ENCODE assay signal across 12 cellular contexts in the genomic region with DNA sequence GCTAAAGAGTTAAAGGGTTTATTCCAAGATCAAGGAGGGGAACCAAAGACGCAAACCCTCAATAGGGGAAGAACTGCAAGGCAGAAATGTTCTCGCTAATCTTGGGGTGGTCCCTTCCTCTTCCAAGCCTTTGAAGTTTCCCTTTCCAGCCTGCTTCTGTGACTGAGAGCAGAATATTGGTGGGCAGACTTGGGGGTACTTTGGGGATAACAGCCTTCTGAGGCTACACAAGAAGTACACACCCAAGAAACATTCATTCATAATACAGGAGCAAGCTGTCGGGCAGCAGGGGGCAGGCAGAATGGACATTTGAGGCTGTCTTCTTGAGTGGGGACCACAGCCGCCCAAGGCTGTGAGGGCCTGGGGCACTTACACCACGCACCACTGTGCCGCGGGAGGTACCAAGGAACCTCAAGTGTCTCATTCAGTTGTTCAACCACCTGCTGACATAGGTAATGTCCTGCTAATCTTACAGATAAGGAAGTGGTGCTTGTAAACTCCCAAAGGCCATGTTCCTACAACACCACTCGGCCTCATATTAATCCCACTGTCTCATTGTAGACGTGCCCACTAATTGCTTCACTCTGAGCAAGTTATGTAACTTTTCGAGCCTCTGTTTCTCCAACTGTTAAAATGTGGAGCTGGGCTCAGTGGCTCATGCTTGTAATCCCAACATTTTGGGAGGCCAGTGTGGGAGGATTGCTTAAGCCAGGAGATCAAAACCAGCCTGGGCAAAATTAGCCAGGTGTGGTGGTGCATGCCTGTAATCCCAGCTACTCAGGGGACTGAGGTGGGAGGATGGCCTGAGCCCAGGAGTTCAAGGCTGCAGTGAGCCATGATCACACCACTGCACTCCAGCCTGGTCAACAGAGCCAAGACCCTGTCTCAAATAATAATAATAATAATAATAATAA. TPM values are rescaled to one million over a fixed set of nuclear protein-coding genes. Genes with fewer than 3 reads are reported as not detected.
DNase-seq lines count a peak whose midpoint lies in the region; ATAC-seq, FAIRE-seq and TF ChIP-seq lines count a peak whose summit lies in the region.
"Had no signal": no experiment of that assay in that cellular context is flagged by ENCODE, and none has a peak within 500 bp of the region (broad histone marks: within the 10 kb centered on the region; RNA-seq: fewer than 3 reads in every experiment).

No MANE protein-coding gene starts in this region.

- intact Hi-C loops in activated T-helper 1 cell treated with anti-CD3 and anti-CD28 coated beads, Interleukin-12 subunit alpha, Interleukin-12 subunit beta, Interleukin-2, Interleukin-4 antibody, amounts not matched to agents 30 ng/mL and 10 ng/mL and 1 ng/mL, durations not matched to agents 14 hours and 24 hours and 36 hours (cut with micrococcal nuclease) = loop anchor here (5.0 kb wide), 2 partner anchors 500 to 1020 kb away; a partner anchor contains a TSS

- no peaks in the 10 kb centered on the region for H3K27me3 Mint-ChIP-seq in activated T-cell treated with anti-CD3 and anti-CD28 coated beads, Interleukin-2, amount 50 U/mL, for 24 hours
- no peaks in the 10 kb centered on the region for H3K27me3 Mint-ChIP-seq in activated T-helper 1 cell treated with anti-CD3 and anti-CD28 coated beads, Interleukin-12 subunit alpha, Interleukin-12 subunit beta, Interleukin-2, Interleukin-4 antibody, amounts not matched to agents 30 ng/mL and 10 ng/mL and 1 ng/mL, durations not matched to agents 14 hours and 24 hours and 36 hours (ENCODE audit: insufficient read depth)

- 47% methylated on average over 10 of the region's 10 CpGs for WGBS in lung, 2 donors

- H3K27me3 ChIP-seq in lung (ENCODE audit: control insufficient read depth, insufficient read depth) = no peaks in the 10 kb centered on the region
- H3K27me3 ChIP-seq: thyroid gland had no signal

- peaks cover 10 to 14% of the 10 kb centered on the region in 2 donors for H3K4me1 ChIP-seq in lung (ENCODE audit: control insufficient read depth in 2 of 2, insufficient read depth in 2 of 2, low read length in 2 of 2)

- no peaks in the 10 kb centered on the region for H3K36me3 ChIP-seq in lung (ENCODE audit: control insufficient read depth in 2 of 2, insufficient read depth in 2 of 2, low read length in 2 of 2)
- H3K36me3 ChIP-seq: thyroid gland had no signal

- H3K27ac ChIP-seq in lung (ENCODE audit: low read depth in 1 of 2, low read length in 1 of 2) (peak overlapping the region; percentile 26 to 93), temporal lobe (ENCODE audit: low read depth, low read length) (peak overlapping the region; percentile 70)
- H3K27ac ChIP-seq: C4-2B had no signal

- H3K9me3 ChIP-seq in lung (ENCODE audit: control insufficient read depth in 2 of 2, insufficient read depth in 1 of 2, low read length in 1 of 2) = no peaks in the 10 kb centered on the region
- H3K9me3 ChIP-seq: thyroid gland had no signal

- peaks cover 33% of the 10 kb centered on the region for H3K36me3 Mint-ChIP-seq in activated T-cell treated with anti-CD3 and anti-CD28 coated beads, Interleukin-2, amount 50 U/mL, for 24 hours (ENCODE audit: low read depth)
- peaks cover 11% of the 10 kb centered on the region for H3K36me3 Mint-ChIP-seq in activated T-helper 1 cell treated with anti-CD3 and anti-CD28 coated beads, Interleukin-12 subunit alpha, Interleukin-12 subunit beta, Interleukin-2, Interleukin-4 antibody, amounts not matched to agents 30 ng/mL and 10 ng/mL and 1 ng/mL, durations not matched to agents 14 hours and 24 hours and 36 hours (ENCODE audit: low read depth)

- peak overlapping the region; percentile 73 for H3K27ac Mint-ChIP-seq in activated T-cell treated with anti-CD3 and anti-CD28 coated beads, Interleukin-2, amount 50 U/mL, for 24 hours
- peak overlapping the region; percentile 76 for H3K27ac Mint-ChIP-seq in activated T-helper 1 cell treated with anti-CD3 and anti-CD28 coated beads, Interleukin-12 subunit alpha, Interleukin-12 subunit beta, Interleukin-2, Interleukin-4 antibody, amounts not matched to agents 30 ng/mL and 10 ng/mL and 1 ng/mL, durations not matched to agents 14 hours and 24 hours and 36 hours

- peak overlapping the region; percentile 56 for H3K4me3 Mint-ChIP-seq in activated T-cell treated with anti-CD3 and anti-CD28 coated beads, Interleukin-2, amount 50 U/mL, for 24 hours
- H3K4me3 Mint-ChIP-seq in activated T-helper 1 cell treated with anti-CD3 and anti-CD28 coated beads, Interleukin-12 subunit alpha, Interleukin-12 subunit beta, Interleukin-2, Interleukin-4 antibody, amounts not matched to agents 30 ng/mL and 10 ng/mL and 1 ng/mL, durations not matched to agents 14 hours and 24 hours and 36 hours = peak overlapping the region; percentile 74

- ATAC-seq in lung (ENCODE audit: insufficient read depth, low FRiP score) = no peak
- no peak for ATAC-seq in GM19035 (IDR thresholded peaks at IDR 0.05; ENCODE audit: unreplicated experiment)

- H3K4me3 ChIP-seq in lung = no peak overlapping the region
- H3K4me3 ChIP-seq: thyroid gland had no signal

- no peak for FAIRE-seq in HTR-8/SVneo (lab: Jason Lieb, UNC)
- FAIRE-seq: H1 had no signal

- H3K9me3 Mint-ChIP-seq in activated T-cell treated with anti-CD3 and anti-CD28 coated beads, Interleukin-2, amount 50 U/mL, for 24 hours = no peaks in the 10 kb centered on the region
- no peaks in the 10 kb centered on the region for H3K9me3 Mint-ChIP-seq in activated T-helper 1 cell treated with anti-CD3 and anti-CD28 coated beads, Interleukin-12 subunit alpha, Interleukin-12 subunit beta, Interleukin-2, Interleukin-4 antibody, amounts not matched to agents 30 ng/mL and 10 ng/mL and 1 ng/mL, durations not matched to agents 14 hours and 24 hours and 36 hours

- no peak for DNase-seq in activated T-cell treated with anti-CD3 and anti-CD28 coated beads, Interleukin-2, amount 50 U/mL, for 24 hours
- no peak for DNase-seq in activated T-cell treated with anti-CD3 and anti-CD28 coated beads, Interleukin-2, amount 50 U/mL, for 1 hour
- DNase-seq in activated T-helper 1 cell treated with anti-CD3 and anti-CD28 coated beads, Interleukin-12 subunit alpha, Interleukin-12 subunit beta, Interleukin-2, Interleukin-4 antibody, amounts not matched to agents 30 ng/mL and 10 ng/mL and 1 ng/mL, durations not matched to agents 14 hours and 24 hours and 36 hours (ENCODE audit: low spot score) = no peak
- DNase-seq in lung (ENCODE audit: low spot score) (no peak), NCI-H524 treated with DMSO at 0.1 percent for 48 hours (lab: John Stamatoyannopoulos, UW) (no peak), HTR-8/SVneo (ENCODE audit: insufficient read length, low spot score) (no peak)
- DNase-seq: cerebellar nuclear complex had no signal

- no peak for TF ChIP-seq CTCF in lung (IDR thresholded peaks at IDR 0.05; ENCODE audit: control extremely low read depth, extremely low read depth)

- peaks cover 32% of the 10 kb centered on the region for H3K4me1 Mint-ChIP-seq in activated T-cell treated with anti-CD3 and anti-CD28 coated beads, Interleukin-2, amount 50 U/mL, for 24 hours (ENCODE audit: low read depth)
- H3K4me1 Mint-ChIP-seq in activated T-helper 1 cell treated with anti-CD3 and anti-CD28 coated beads, Interleukin-12 subunit alpha, Interleukin-12 subunit beta, Interleukin-2, Interleukin-4 antibody, amounts not matched to agents 30 ng/mL and 10 ng/mL and 1 ng/mL, durations not matched to agents 14 hours and 24 hours and 36 hours (ENCODE audit: low read depth) = peaks cover 18% of the 10 kb centered on the region

RNA-seq across cellular contexts. Expression of a gene that starts 2.5 kb away (rescaled TPM):
- total RNA-seq in activated T-helper 1 cell treated with anti-CD3 and anti-CD28 coated beads, Interleukin-12 subunit alpha, Interleukin-12 subunit beta, Interleukin-2, Interleukin-4 antibody, amounts not matched to agents 30 ng/mL and 10 ng/mL and 1 ng/mL, durations not matched to agents 14 hours and 24 hours and 36 hours = 79.6 and 87.0 TPM in 2 replicates
- total RNA-seq in lung (10 to 100 TPM; 15.7 to 43.2 TPM), temporal lobe (17.7 TPM)
- polyA plus RNA-seq in lung = 10 to 100 TPM; 19.9 to 44.9 TPM
